19 cellular contexts compared by ENCODE assay signal in genomic region chr15:96869122-96869521, GRCh38.
"Had no signal": no experiment of that assay in that cellular context is flagged by ENCODE, and none has a peak within 500 bp of the region (broad histone marks: within the 10 kb centered on the region; RNA-seq: fewer than 3 reads in every experiment).

No MANE protein-coding gene starts in this region.

- ATAC-seq: effector memory CD8-positive, alpha-beta T cell; foreskin keratinocyte; natural killer cell; stimulated activated effector memory CD8-positive, alpha-beta T cell treated with anti-CD3 and anti-CD28 coated beads, Interleukin-12 subunit alpha, Interleukin-12 subunit beta, amount 100 ng/mL, for 72 hours had no signal

- H3K4me3 Mint-ChIP-seq: activated B cell treated with CpG ODN at 0.5 μM for 24 hours; activated CD4-positive, alpha-beta memory T cell treated with anti-CD3 and anti-CD28 coated beads for 36 hours; activated naive CD8-positive, alpha-beta T cell; effector memory CD8-positive, alpha-beta T cell; natural killer cell; stimulated activated effector memory CD8-positive, alpha-beta T cell treated with anti-CD3 and anti-CD28 coated beads, Interleukin-12 subunit alpha, Interleukin-12 subunit beta, amount 100 ng/mL, for 72 hours; type B pancreatic cell had no signal

- H3K27ac Mint-ChIP-seq: activated B cell treated with CpG ODN at 0.5 μM for 24 hours; activated CD4-positive, alpha-beta memory T cell treated with anti-CD3 and anti-CD28 coated beads for 36 hours; activated naive CD8-positive, alpha-beta T cell; effector memory CD8-positive, alpha-beta T cell; natural killer cell; stimulated activated effector memory CD8-positive, alpha-beta T cell treated with anti-CD3 and anti-CD28 coated beads, Interleukin-12 subunit alpha, Interleukin-12 subunit beta, amount 100 ng/mL, for 72 hours; type B pancreatic cell had no signal

- H3K36me3 Mint-ChIP-seq: activated CD4-positive, alpha-beta memory T cell treated with anti-CD3 and anti-CD28 coated beads for 36 hours; activated naive CD8-positive, alpha-beta T cell; natural killer cell; stimulated activated effector memory CD8-positive, alpha-beta T cell treated with anti-CD3 and anti-CD28 coated beads, Interleukin-12 subunit alpha, Interleukin-12 subunit beta, amount 100 ng/mL, for 72 hours; type B pancreatic cell had no signal

- H3K27me3 ChIP-seq: cardiac muscle cell, foreskin keratinocyte, neutrophil, sigmoid colon, testis had no signal

- H3K9me3 ChIP-seq: neutrophil, testis had no signal

- H3K4me1 ChIP-seq: foreskin keratinocyte, parathyroid adenoma, sigmoid colon, testis had no signal

- H3K27ac ChIP-seq: cardiac muscle cell, epithelial cell of prostate, foreskin keratinocyte, neutrophil, parathyroid adenoma, sigmoid colon, testis had no signal

- H3K27me3 Mint-ChIP-seq: activated B cell treated with CpG ODN at 0.5 μM for 24 hours; activated CD4-positive, alpha-beta memory T cell treated with anti-CD3 and anti-CD28 coated beads for 36 hours; activated naive CD8-positive, alpha-beta T cell had no signal

- H3K4me1 Mint-ChIP-seq: activated B cell treated with CpG ODN at 0.5 μM for 24 hours; natural killer cell; stimulated activated effector memory CD8-positive, alpha-beta T cell treated with anti-CD3 and anti-CD28 coated beads, Interleukin-12 subunit alpha, Interleukin-12 subunit beta, amount 100 ng/mL, for 72 hours had no signal

- FAIRE-seq: TTC549 had no signal

- DNase-seq: activated B cell treated with CpG ODN at 0.5 μM for 24 hours; activated CD4-positive, alpha-beta memory T cell treated with anti-CD3 and anti-CD28 coated beads for 36 hours; activated CD4-positive, alpha-beta T cell treated with anti-CD3 and anti-CD28 coated beads for 4 hours; activated T-cell treated with anti-CD3 and anti-CD28 coated beads for 4 hours; effector memory CD8-positive, alpha-beta T cell; foreskin keratinocyte; head of caudate nucleus; natural killer cell; sigmoid colon; stimulated activated CD4-positive, alpha-beta T cell treated with anti-CD3 and anti-CD28 coated beads, Interleukin-4, amount 100 ng/mL, for 24 hours; testis had no signal

- H3K36me3 ChIP-seq: cardiac muscle cell, neutrophil, sigmoid colon had no signal

- H3K4me3 ChIP-seq: cardiac muscle cell, sigmoid colon, testis had no signal
